In the genomic region with DNA sequence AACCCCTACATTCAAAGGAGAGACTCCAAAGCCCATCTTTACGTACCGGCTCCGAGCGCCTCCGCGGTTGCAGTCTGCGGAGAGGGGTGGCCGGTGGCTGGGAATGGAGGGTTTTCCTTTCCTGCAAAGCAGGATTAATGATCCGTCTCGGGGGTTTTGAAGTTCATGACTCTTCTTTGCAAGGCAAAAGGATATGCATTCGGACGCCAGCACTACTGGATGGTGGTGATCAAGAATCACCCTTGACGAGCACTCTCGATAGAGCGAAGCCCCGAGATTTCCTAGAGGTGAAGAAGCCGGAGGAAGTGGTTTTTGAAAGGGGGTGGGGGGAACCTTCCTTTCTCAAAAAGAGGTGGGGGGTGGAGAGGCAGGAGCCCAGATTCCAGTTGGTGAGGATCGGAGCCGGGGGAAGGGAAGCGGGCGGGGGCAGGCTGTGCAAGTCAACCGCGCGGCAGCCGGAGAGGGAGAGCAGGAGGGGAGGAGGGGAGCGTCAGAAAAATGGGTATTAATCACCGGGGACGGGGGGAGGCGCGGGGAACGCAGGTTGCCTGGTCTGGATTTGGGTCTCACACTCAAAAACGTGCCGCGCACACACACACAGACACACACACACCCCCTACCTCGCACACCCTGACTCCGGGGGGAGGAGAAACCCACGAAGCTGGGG, we compare ENCODE assay signal across 8 cellular contexts. TPM values are rescaled to one million over a fixed set of nuclear protein-coding genes. Genes with fewer than 3 reads are reported as not detected.
DNase-seq lines count a peak whose midpoint lies in the region; TF ChIP-seq lines count a peak whose summit lies in the region.

GRIN2B (minus strand) TSS at position 307 of the 667 bp plus-strand sequence. CDS start 115,394 bp downstream, outside the sequence.

- TF ChIP-seq CTCF in colonic mucosa (IDR thresholded peaks at IDR 0.05), result no peak
- TF ChIP-seq CTCF in RWPE1 (conservative IDR thresholded peaks at IDR 0.05; ENCODE audit: low read depth), result no peak

- POLR2A ChIA-PET in RWPE1 (lab: Yijun Ruan, JAX; ENCODE audit: low non-redundant PET), result no interaction called here

- no peak within 1 kb of the TSS for H3K27ac ChIP-seq in colonic mucosa
- H3K27ac ChIP-seq in muscle layer of colon (ENCODE audit: low read depth, low read length), result no peak within 1 kb of the TSS
- no peak within 1 kb of the TSS for H3K27ac ChIP-seq in RWPE1

- H3K4me1 ChIP-seq in colonic mucosa (no peaks in the 10 kb centered on the region), muscle layer of colon (ENCODE audit: insufficient read depth, low read length) (peaks cover 7% of the 10 kb centered on the region)

- H3K36me3 ChIP-seq in colonic mucosa (no peaks in the 10 kb centered on the region), muscle layer of colon (ENCODE audit: insufficient read depth, low read length) (no peaks in the 10 kb centered on the region)

- H3K9me3 ChIP-seq in colonic mucosa, result no peaks in the 10 kb centered on the region
- no peaks in the 10 kb centered on the region for H3K9me3 ChIP-seq in muscle layer of colon (ENCODE audit: low read length)

- H3K9ac ChIP-seq in colonic mucosa (ENCODE audit: low read depth in 2 of 2, low read length in 2 of 2) (peak within 1 kb of the TSS in 1 of 2 donors; percentile 26), muscle layer of colon (ENCODE audit: low read length) (no peak within 1 kb of the TSS)

- H3K27me3 ChIP-seq in colonic mucosa (peaks cover 4% of the 10 kb centered on the region), muscle layer of colon (ENCODE audit: control insufficient read depth in 1 of 2, insufficient read depth in 2 of 2, low read length in 2 of 2) (peaks cover 30 to 41% of the 10 kb centered on the region in 2 donors)

- H3K4me3 ChIP-seq in colonic mucosa, result peak within 1 kb of the TSS; percentile 29
- peak within 1 kb of the TSS; percentile 52 to 65 for H3K4me3 ChIP-seq in muscle layer of colon (ENCODE audit: low read depth in 1 of 2, low read length in 2 of 2)

- peak; percentile 5 for DNase-seq in stimulated activated CD4-positive, alpha-beta T cell treated with anti-CD3 and anti-CD28 coated beads, Interleukin-15, amount 100 ng/mL, for 24 hours
- no peak for DNase-seq in stimulated activated CD4-positive, alpha-beta T cell treated with anti-CD3 and anti-CD28 coated beads, Interleukin-4, amount 100 ng/mL, for 4 hours
- DNase-seq in colonic mucosa, result no peak
- DNase-seq in GDM1 (lab: John Stamatoyannopoulos, UW), result no peak
- no peak for DNase-seq in NOMO-1 treated with DMSO at 0.1 percent for 48 hours (lab: John Stamatoyannopoulos, UW; ENCODE audit: unreplicated experiment)
- no peak for DNase-seq in DMS153 treated with DMSO at 0.1 percent for 48 hours (lab: John Stamatoyannopoulos, UW; ENCODE audit: unreplicated experiment)
- no peak for DNase-seq in RWPE1 (ENCODE audit: low spot score)

- CTCF ChIA-PET in RWPE1 (lab: Yijun Ruan, JAX), result interaction anchor here (0.6 kb wide), 1 partner anchor 413 kb away, joined by 3 read pairs; no protein-coding TSS in a partner anchor

- intact Hi-C loops in colonic mucosa (cut with DNase I), result no loop called here

RNA-seq across cellular contexts. Expression of gene GRIN2B, which starts in this region (rescaled TPM):
- total RNA-seq in colonic mucosa, result 1 to 10 TPM; 1.5 to 2.1 TPM
